Comparison of ENCODE assay signal across 8 cellular contexts in the genomic region with DNA sequence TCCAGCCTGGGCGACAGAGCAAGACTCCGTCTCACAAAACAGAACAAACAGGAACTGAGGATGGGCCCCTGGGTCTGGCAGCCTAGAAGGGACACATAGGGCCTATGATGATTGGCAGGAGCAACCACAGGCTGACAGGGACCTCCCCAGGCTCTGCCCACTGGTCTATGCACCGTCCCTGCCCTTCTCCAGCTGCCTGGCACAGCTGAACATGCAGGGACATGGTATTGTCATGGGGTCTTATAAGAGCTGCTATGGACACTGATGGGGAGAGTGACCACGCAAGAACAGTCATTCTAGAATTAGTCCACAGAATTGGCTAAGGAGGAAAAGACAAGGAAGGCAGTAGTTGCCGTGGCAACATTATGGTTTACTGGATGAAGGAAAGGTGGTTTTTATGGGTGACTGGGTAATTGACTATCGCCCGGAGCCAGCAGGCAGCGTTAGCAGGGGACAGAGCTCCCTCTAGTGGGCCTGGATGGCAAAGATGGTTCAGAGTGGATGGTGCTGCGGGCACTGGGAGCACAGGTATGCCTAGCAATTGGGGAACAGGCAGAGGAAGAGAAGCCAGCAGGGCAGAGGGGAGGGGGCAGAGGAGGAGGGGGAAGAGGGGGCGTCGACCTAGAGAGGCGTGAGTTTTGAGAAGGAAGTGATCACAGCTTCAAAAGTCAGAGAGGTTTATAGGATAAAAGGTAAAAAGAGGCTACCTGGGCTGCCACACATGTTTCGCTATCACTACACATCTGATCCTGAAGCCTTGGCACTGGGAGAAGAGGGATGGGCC. TPM values are rescaled to one million over a fixed set of nuclear protein-coding genes. Genes with fewer than 3 reads are reported as not detected.
DNase-seq lines count a peak whose midpoint lies in the region; ATAC-seq, FAIRE-seq and TF ChIP-seq lines count a peak whose summit lies in the region.

No MANE protein-coding gene starts in this region.

- DNase-seq in DMS 273 treated with DMSO at 0.1 percent for 48 hours (lab: John Stamatoyannopoulos, UW) (peak; percentile 59), MV-4-11 (lab: John Stamatoyannopoulos, UW) (peak; percentile 64), SHP77 (lab: John Stamatoyannopoulos, UW) (peak; percentile 47 to 53), foreskin melanocyte (peak; percentile 40), pancreas (peak; percentile 70 to 90 (median 86)), upper lobe of right lung (peak; percentile 82)
- DNase-seq in activated T-helper 1 cell treated with anti-CD3 and anti-CD28 coated beads, Interleukin-2, amount 50 U/mL, for 16 hours (ENCODE audit: low read depth in 1 of 2, low spot score in 1 of 2) = peak; percentile 68 to 75

- no peaks in the 10 kb centered on the region for H3K4me1 ChIP-seq in pancreas
- no peaks in the 10 kb centered on the region for H3K4me1 ChIP-seq in upper lobe of right lung

- H3K4me3 ChIP-seq in pancreas (no peak overlapping the region), upper lobe of right lung (no peak overlapping the region)

- intact Hi-C loops in pancreas (cut with DNase I) = no loop called here
- intact Hi-C loops in upper lobe of right lung (cut with DNase I) = no loop called here

- 20 to 21% methylated on average over 13 of the region's 13 CpGs for WGBS in pancreas, 2 donors

- no peak overlapping the region for H3K27ac ChIP-seq in pancreas
- no peak overlapping the region for H3K27ac ChIP-seq in upper lobe of right lung

- H3K36me3 ChIP-seq in pancreas (no peaks in the 10 kb centered on the region), upper lobe of right lung (no peaks in the 10 kb centered on the region)

- H3K27me3 ChIP-seq in pancreas = no peaks in the 10 kb centered on the region
- peaks cover 2% of the 10 kb centered on the region for H3K27me3 ChIP-seq in upper lobe of right lung

- TF ChIP-seq CTCF in pancreas (IDR thresholded peaks at IDR 0.05) (peak; percentile 70 to 73 (median 72)), upper lobe of right lung (IDR thresholded peaks at IDR 0.05) (peak; percentile 84)

- no peak for FAIRE-seq in pancreas (lab: Jason Lieb, UNC)

- H3K9me3 ChIP-seq in pancreas = no peaks in the 10 kb centered on the region
- no peaks in the 10 kb centered on the region for H3K9me3 ChIP-seq in upper lobe of right lung

- ATAC-seq in GM21825 (IDR thresholded peaks at IDR 0.05; ENCODE audit: unreplicated experiment) (peak; percentile 87), pancreas (peak; percentile 90 to 100 (median 100)), upper lobe of right lung (peak; percentile 99)

RNA-seq across cellular contexts. Expression of a gene that starts 7.8 kb away (rescaled TPM):
- total RNA-seq in pancreas (10 to 100 TPM; 13.2 to 26.5 (median 15.9) TPM), upper lobe of right lung (60.9 TPM)
- 10 to 100 TPM in 1 of 2 donors, 1 to 10 TPM in 1; 7.6 to 10.5 TPM for polyA plus RNA-seq in pancreas

RNA-seq across cellular contexts. Expression of a gene that starts 49.4 kb away (rescaled TPM):
- total RNA-seq in pancreas = 10 to 100 TPM in 1 of 6 donors, 1 to 10 TPM in 4, under 1 TPM in 1; 0.98 to 14.5 (median 3.7) TPM
- 1 to 10 TPM; 1.9 to 5.2 TPM for polyA plus RNA-seq in pancreas
- total RNA-seq in upper lobe of right lung = 13.7 TPM

RNA-seq across cellular contexts. Expression of a gene that starts 57.6 kb away (rescaled TPM):
- total RNA-seq in pancreas = under 1 TPM in 2 of 6 donors, not detected in 4; under 0.01 to 0.03 TPM
- not detected for polyA plus RNA-seq in pancreas
- not detected for total RNA-seq in upper lobe of right lung
